In the genomic region with DNA sequence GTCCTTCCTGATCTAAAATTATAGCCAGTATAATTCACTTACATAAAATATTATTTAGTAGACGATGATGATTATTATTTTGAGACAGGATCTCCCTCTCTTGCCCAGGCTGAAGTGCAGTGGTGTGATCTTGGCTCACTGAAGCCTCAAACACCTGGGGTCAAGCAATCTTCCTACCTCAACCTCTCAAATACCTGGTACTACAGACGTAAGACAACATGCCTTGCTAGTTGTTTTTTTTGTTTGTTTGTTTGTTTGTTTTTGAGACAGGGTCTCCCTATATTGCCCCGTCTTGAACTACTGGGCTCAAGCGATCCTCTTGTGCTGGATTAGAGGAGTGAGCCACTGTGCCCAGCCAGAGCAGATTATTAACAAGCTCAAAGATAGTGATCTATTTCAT, we compare ENCODE assay signal across 1 cellular context.
TF ChIP-seq lines count a peak whose summit lies in the region.

No MANE protein-coding gene starts in this region.

TF ChIP-seq in GM23338, 12 proteins besides CTCF, POLR2A, EP300 and RAD21 (continued from another document):
- TF ChIP-seq REST (IDR thresholded peaks at IDR 0.05; ENCODE audit: unreplicated experiment): no peak
- no peak for TF ChIP-seq EZH2 (IDR thresholded peaks at IDR 0.05; ENCODE audit: low read depth, unreplicated experiment)
- TF ChIP-seq ZNF114 (CRISPR knock-in tag; IDR thresholded peaks at IDR 0.05): no peak
- TF ChIP-seq JUNB (IDR thresholded peaks at IDR 0.05; ENCODE audit: unreplicated experiment): no peak
- TF ChIP-seq, protein P1, sequence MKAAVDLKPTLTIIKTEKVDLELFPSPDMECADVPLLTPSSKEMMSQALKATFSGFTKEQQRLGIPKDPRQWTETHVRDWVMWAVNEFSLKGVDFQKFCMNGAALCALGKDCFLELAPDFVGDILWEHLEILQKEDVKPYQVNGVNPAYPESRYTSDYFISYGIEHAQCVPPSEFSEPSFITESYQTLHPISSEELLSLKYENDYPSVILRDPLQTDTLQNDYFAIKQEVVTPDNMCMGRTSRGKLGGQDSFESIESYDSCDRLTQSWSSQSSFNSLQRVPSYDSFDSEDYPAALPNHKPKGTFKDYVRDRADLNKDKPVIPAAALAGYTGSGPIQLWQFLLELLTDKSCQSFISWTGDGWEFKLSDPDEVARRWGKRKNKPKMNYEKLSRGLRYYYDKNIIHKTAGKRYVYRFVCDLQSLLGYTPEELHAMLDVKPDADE (IDR thresholded peaks at IDR 0.05): no peak
- no peak for TF ChIP-seq EZH2phosphoT487 (IDR thresholded peaks at IDR 0.05; ENCODE audit: unreplicated experiment)
- no peak for TF ChIP-seq CREB1 (CRISPR knock-in tag; IDR thresholded peaks at IDR 0.05; ENCODE audit: low read depth)
- no peak for TF ChIP-seq STAT1 (IDR thresholded peaks at IDR 0.05; ENCODE audit: unreplicated experiment)
- no peak for TF ChIP-seq ZNF331 (CRISPR knock-in tag; IDR thresholded peaks at IDR 0.05; ENCODE audit: low read depth)
- no peak for TF ChIP-seq NANOG (IDR thresholded peaks at IDR 0.05; ENCODE audit: borderline replicate concordance)
- TF ChIP-seq POLR2AphosphoS5 (IDR thresholded peaks at IDR 0.05; ENCODE audit: low read depth): no peak
